In the genomic region with DNA sequence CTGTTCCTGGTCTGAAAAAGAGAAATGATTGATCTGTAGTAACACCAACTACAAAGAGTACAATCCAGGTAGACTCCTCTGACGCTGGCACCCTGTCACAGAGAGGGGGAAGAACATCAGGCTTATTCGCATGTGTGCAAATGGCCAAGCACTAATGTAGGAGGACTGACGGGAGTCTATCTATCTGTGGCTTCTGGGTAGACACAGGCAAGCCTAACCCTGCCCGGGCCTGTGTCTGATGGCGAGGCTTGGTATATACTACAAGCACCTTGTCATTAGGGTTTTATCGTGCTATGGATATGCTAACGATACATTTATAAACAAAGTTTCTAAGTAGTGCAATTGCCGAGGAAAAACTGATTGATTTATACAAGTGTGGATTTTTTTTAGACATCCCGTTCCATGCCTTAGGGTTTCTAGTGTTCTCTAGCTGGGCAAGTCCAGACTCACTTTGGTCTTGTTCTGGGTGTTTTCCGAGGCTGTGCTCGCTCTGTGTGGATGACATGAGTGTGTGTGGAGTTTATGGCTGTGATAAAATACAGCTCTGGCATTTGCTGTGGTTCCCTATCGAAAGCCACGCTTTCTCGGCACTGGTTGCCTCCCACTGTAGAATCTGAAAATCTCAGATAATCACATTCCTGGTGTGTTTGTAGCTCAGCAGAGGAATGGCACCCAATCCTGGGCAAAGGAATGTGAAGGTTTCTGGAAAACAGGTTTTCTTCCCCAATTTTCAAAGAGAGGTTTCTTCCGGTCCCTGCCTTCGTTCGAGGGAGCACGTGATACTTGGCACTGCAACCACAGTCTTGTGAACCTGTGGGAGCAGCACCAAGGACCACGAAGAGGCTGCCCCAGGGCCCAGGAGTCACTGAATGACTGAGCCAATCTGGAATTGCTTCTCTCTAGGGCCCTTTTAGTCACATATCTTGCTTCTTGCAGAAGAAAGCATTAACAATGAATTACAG, we compare ENCODE assay signal across 17 cellular contexts.
DNase-seq lines count a peak whose midpoint lies in the region; TF ChIP-seq lines count a peak whose summit lies in the region.
"Had no signal": no experiment of that assay in that cellular context is flagged by ENCODE, and none has a peak within 500 bp of the region (broad histone marks: within the 10 kb centered on the region; RNA-seq: fewer than 3 reads in every experiment).

No MANE protein-coding gene starts in this region.

- DNase-seq in amniotic epithelial cell (ENCODE audit: low read depth) (peak; percentile 63), epithelial cell of prostate (ENCODE audit: low read depth, low spot score) (no peak), mesendoderm (peak; percentile 51), suprapubic skin (ENCODE audit: low spot score in 2 of 2) (no peak), cortex of kidney (lab: John Stamatoyannopoulos, UW) (no peak), DMS53 (lab: John Stamatoyannopoulos, UW) (no peak), GOT3 (lab: John Stamatoyannopoulos, UW) (no peak)
- DNase-seq: Caco-2; CD4-positive, CD25-positive, alpha-beta regulatory T cell; DMS153; EL; NCI-H1417 treated with DMSO at 0.1 percent for 48 hours; NCI-H1930; NCI-H2171; NCI-H774 had no signal

- H3K27me3 ChIP-seq in mesendoderm (ENCODE audit: insufficient read depth, low read length, poor library complexity) = no peaks in the 10 kb centered on the region
- no peaks in the 10 kb centered on the region for H3K27me3 ChIP-seq in suprapubic skin
- H3K27me3 ChIP-seq: SJSA1 had no signal

- H3K4me2 ChIP-seq in mesendoderm (ENCODE audit: low read length) = no peak overlapping the region

- H3K4me3 ChIP-seq in mesendoderm (ENCODE audit: low read length) = no peak overlapping the region
- H3K4me3 ChIP-seq in suprapubic skin = no peak overlapping the region
- H3K4me3 ChIP-seq: HAP-1, SJSA1 had no signal

- H3K36me3 ChIP-seq in mesendoderm (ENCODE audit: control insufficient read depth, insufficient read depth, low read length) (no peaks in the 10 kb centered on the region), suprapubic skin (no peaks in the 10 kb centered on the region)
- H3K36me3 ChIP-seq: HAP-1, SJSA1 had no signal

- H3K23ac ChIP-seq in mesendoderm (ENCODE audit: low read length) = no peak overlapping the region

- H4K8ac ChIP-seq in mesendoderm (ENCODE audit: low read depth, low read length) = no peak overlapping the region

- H3K9ac ChIP-seq in mesendoderm (ENCODE audit: low read length) = no peak overlapping the region

- H2BK120ac ChIP-seq in mesendoderm (ENCODE audit: low read depth, low read length) = no peak overlapping the region

- no peaks in the 10 kb centered on the region for H3K9me3 ChIP-seq in suprapubic skin
- H3K9me3 ChIP-seq: Caco-2, HAP-1, SJSA1 had no signal

- no peak overlapping the region for H2AK5ac ChIP-seq in mesendoderm (ENCODE audit: low read length)

- TF ChIP-seq CTCF in suprapubic skin (IDR thresholded peaks at IDR 0.05) = no peak

- H3K56ac ChIP-seq in mesendoderm (ENCODE audit: low read length) = no peak overlapping the region

- no peak overlapping the region for H2BK15ac ChIP-seq in mesendoderm (replicated peaks; ENCODE audit: low read depth)

- no peaks in the 10 kb centered on the region for H3K79me1 ChIP-seq in mesendoderm (ENCODE audit: low read length)

- no peak for TF ChIP-seq EP300 in suprapubic skin (IDR thresholded peaks at IDR 0.05)

- no peaks in the 10 kb centered on the region for H3K4me1 ChIP-seq in mesendoderm (ENCODE audit: control insufficient read depth, low read depth, low read length)
- H3K4me1 ChIP-seq in suprapubic skin = peaks cover 5% of the 10 kb centered on the region
- H3K4me1 ChIP-seq: Caco-2, HAP-1, SJSA1 had no signal

- H3K4ac ChIP-seq in mesendoderm (ENCODE audit: low read depth, low read length) = no peak overlapping the region

- TF ChIP-seq POLR2A in suprapubic skin (IDR thresholded peaks at IDR 0.05) = no peak

- no peak overlapping the region for H3K18ac ChIP-seq in mesendoderm (ENCODE audit: low read length)

- no peak overlapping the region for H4K5ac ChIP-seq in mesendoderm (ENCODE audit: low read length)

- H3K27ac ChIP-seq in epithelial cell of prostate (peak overlapping the region; percentile 66), mesendoderm (ENCODE audit: low read depth, low read length) (no peak overlapping the region), suprapubic skin (peak overlapping the region; percentile 75)
- H3K27ac ChIP-seq: SJSA1 had no signal

- H2BK5ac ChIP-seq in mesendoderm (ENCODE audit: low read length) = no peak overlapping the region

- H3K79me2 ChIP-seq in mesendoderm (ENCODE audit: control insufficient read depth, insufficient read depth, low read length) = no peaks in the 10 kb centered on the region

- no CpG with 5 or more reads among the region's 19 CpGs for WGBS in mesendoderm (ENCODE audit: extremely low coverage, insufficient coverage, low lambda C conversion rate)
- WGBS in suprapubic skin = 53% methylated on average over 19 of the region's 19 CpGs

Comparison
In these comparisons a context has a peak if more than half of its experiments do, and no peak if none do; other contexts are left out.
1. DNase-seq: peak in amniotic epithelial cell (single experiment) and mesendoderm (single experiment); none in epithelial cell of prostate (single experiment), suprapubic skin (0 of 2), cortex of kidney (single experiment), DMS53 (single experiment) and GOT3 (single experiment).